ENCODE assay signal across 8 cellular contexts in genomic region chr16:29995911-29996772, GRCh38. TPM values are rescaled to one million over a fixed set of nuclear protein-coding genes. Genes with fewer than 3 reads are reported as not detected.
DNase-seq lines count a peak whose midpoint lies in the region; ATAC-seq lines count a peak whose summit lies in the region.

INO80E (plus strand) TSS chr16:29996241; CDS start chr16:29996311, 70 bp downstream.

- H3K27me3 Mint-ChIP-seq in activated CD4-positive, alpha-beta T cell treated with anti-CD3 and anti-CD28 coated beads, Interleukin-2, amount 10 ng/mL, durations not matched to agents 7 days and 5 days = no peaks in the 10 kb centered on the region

- no peaks in the 10 kb centered on the region for H3K27me3 ChIP-seq in BLaER1

- H3K4me2 ChIP-seq in BLaER1 = peak within 1 kb of the TSS; percentile 91

- peaks cover 37% of the 10 kb centered on the region for H3K4me1 Mint-ChIP-seq in activated CD4-positive, alpha-beta T cell treated with anti-CD3 and anti-CD28 coated beads, Interleukin-2, amount 10 ng/mL, durations not matched to agents 7 days and 5 days

- H3K36me3 Mint-ChIP-seq in activated CD4-positive, alpha-beta T cell treated with anti-CD3 and anti-CD28 coated beads, Interleukin-2, amount 10 ng/mL, durations not matched to agents 7 days and 5 days (ENCODE audit: low read depth) = peaks cover 40% of the 10 kb centered on the region

- H3K9me3 Mint-ChIP-seq in activated CD4-positive, alpha-beta T cell treated with anti-CD3 and anti-CD28 coated beads, Interleukin-2, amount 10 ng/mL, durations not matched to agents 7 days and 5 days = no peaks in the 10 kb centered on the region

- no peaks in the 10 kb centered on the region for H3K9me3 ChIP-seq in BLaER1

- H3K27ac ChIP-seq in BLaER1 = peak within 1 kb of the TSS; percentile 99

- H4K20me1 ChIP-seq in BLaER1 = peaks cover 17% of the 10 kb centered on the region

- H3K4me3 ChIP-seq in BLaER1 = peak within 1 kb of the TSS; percentile 80

- H3K9ac ChIP-seq in BLaER1 = peak within 1 kb of the TSS; percentile 98

- peak within 1 kb of the TSS; percentile 98 for H3K4me3 Mint-ChIP-seq in activated CD4-positive, alpha-beta T cell treated with anti-CD3 and anti-CD28 coated beads, Interleukin-2, amount 10 ng/mL, durations not matched to agents 7 days and 5 days

- ATAC-seq in HG03460 (IDR thresholded peaks at IDR 0.05; ENCODE audit: unreplicated experiment) = peak; percentile 89

- H3K4me1 ChIP-seq in BLaER1 = peaks cover 69% of the 10 kb centered on the region

- CTCF ChIA-PET in activated CD4-positive, alpha-beta T cell treated with anti-CD3 and anti-CD28 coated beads, Interleukin-2, amount 10 ng/mL, durations not matched to agents 7 days and 5 days (lab: Charles Lee) = interaction anchor here (0.5 to 1.3 kb wide), 7 partner anchors 9 to 288 kb away, joined by 3 to 4 read pairs (median 3); partner anchors contain the start of gene TAOK2

- POLR2A ChIA-PET in activated CD4-positive, alpha-beta T cell treated with anti-CD3 and anti-CD28 coated beads, Interleukin-2, amount 10 ng/mL, durations not matched to agents 7 days and 5 days (lab: Charles Lee) = no interaction called here

- DNase-seq in GM19240 (ENCODE audit: insufficient read length, low spot score) (peak; percentile 100), NCI-H69 (lab: John Stamatoyannopoulos, UW) (peak; percentile 99), cortex of kidney (lab: John Stamatoyannopoulos, UW) (peak; percentile 73), left kidney (ENCODE audit: low read depth, low spot score) (peak; percentile 99)
- DNase-seq in activated CD4-positive, alpha-beta T cell treated with anti-CD3 and anti-CD28 coated beads, Interleukin-2, amount 10 ng/mL, durations not matched to agents 7 days and 5 days = peak; percentile 100
- peak; percentile 99 for DNase-seq in stimulated activated CD4-positive, alpha-beta T cell treated with anti-CD3 and anti-CD28 coated beads, Interleukin-2, amount 100 ng/mL, for 4 hours (ENCODE audit: low read depth)

- H3K36me3 ChIP-seq in BLaER1 = peaks cover 40% of the 10 kb centered on the region

- peak within 1 kb of the TSS; percentile 96 for H3K27ac Mint-ChIP-seq in activated CD4-positive, alpha-beta T cell treated with anti-CD3 and anti-CD28 coated beads, Interleukin-2, amount 10 ng/mL, durations not matched to agents 7 days and 5 days

RNA-seq across cellular contexts. Expression of gene INO80E, which starts in this region (rescaled TPM):
- total RNA-seq in activated CD4-positive, alpha-beta T cell treated with anti-CD3 and anti-CD28 coated beads, Interleukin-2, amount 10 ng/mL, durations not matched to agents 7 days and 5 days = 100 to 1,000 TPM; 113 to 134 TPM

Comparison
In these comparisons a context has a peak if more than half of its experiments do, and no peak if none do; other contexts are left out.
1. Peak in every context shown above with its lines: DNase-seq, ATAC-seq, H3K4me3 ChIP-seq and H3K27ac ChIP-seq.